Comparison of ENCODE assay signal across 18 cellular contexts in genomic region chr13:38868870-38869269, GRCh38.
"Had no signal": no experiment of that assay in that cellular context is flagged by ENCODE, and none has a peak within 500 bp of the region (broad histone marks: within the 10 kb centered on the region; RNA-seq: fewer than 3 reads in every experiment).

No MANE protein-coding gene starts in this region.

- FAIRE-seq: keratinocyte, small intestine had no signal

- H3K27me3 ChIP-seq: colonic mucosa, esophagus squamous epithelium, gastroesophageal sphincter, right atrium auricular region had no signal

- H3K27ac Mint-ChIP-seq: immature natural killer cell, nephron progenitor cell had no signal

- H3K4me3 ChIP-seq: colonic mucosa, esophagus squamous epithelium, gastroesophageal sphincter, left ventricle myocardium inferior, lower lobe of right lung, right atrium auricular region had no signal

- H3K4me1 ChIP-seq: colonic mucosa, esophagus squamous epithelium, gastroesophageal sphincter, left ventricle myocardium inferior, lower lobe of right lung, right atrium auricular region had no signal

- DNase-seq: colonic mucosa; dermis blood vessel endothelial cell; esophagus squamous epithelium; foreskin fibroblast; glutamatergic neuron; immature natural killer cell; left ventricle myocardium inferior; lower lobe of right lung; mesenchymal stem cell; naive B cell; nephron progenitor cell; posterior cingulate gyrus; small intestine; stimulated activated CD4-positive, alpha-beta T cell treated with anti-CD3 and anti-CD28 coated beads, Interleukin-12 subunit alpha, Interleukin-12 subunit beta, amount 100 ng/mL, for 4 hours; stimulated activated naive CD4-positive, alpha-beta T cell treated with Interleukin-2 at 50 U/mL for 16 hours had no signal

- H3K4me3 Mint-ChIP-seq: immature natural killer cell, naive B cell, nephron progenitor cell had no signal

- H3K4me1 Mint-ChIP-seq: immature natural killer cell, nephron progenitor cell had no signal

- ATAC-seq: gastroesophageal sphincter, lower lobe of right lung had no signal

- H3K9me3 ChIP-seq: colonic mucosa, esophagus squamous epithelium, gastroesophageal sphincter, left ventricle myocardium inferior, lower lobe of right lung, right atrium auricular region had no signal

- H3K9me3 Mint-ChIP-seq: naive B cell, nephron progenitor cell had no signal

- H3K36me3 ChIP-seq: colonic mucosa, esophagus squamous epithelium, gastroesophageal sphincter, left ventricle myocardium inferior, lower lobe of right lung, right atrium auricular region had no signal

- H3K27ac ChIP-seq: colonic mucosa, esophagus squamous epithelium, gastroesophageal sphincter, left ventricle myocardium inferior, lower lobe of right lung, right atrium auricular region had no signal

- H3K36me3 Mint-ChIP-seq: immature natural killer cell, naive B cell had no signal
